Comparison of ENCODE assay signal across 8 cellular contexts in the genomic region with DNA sequence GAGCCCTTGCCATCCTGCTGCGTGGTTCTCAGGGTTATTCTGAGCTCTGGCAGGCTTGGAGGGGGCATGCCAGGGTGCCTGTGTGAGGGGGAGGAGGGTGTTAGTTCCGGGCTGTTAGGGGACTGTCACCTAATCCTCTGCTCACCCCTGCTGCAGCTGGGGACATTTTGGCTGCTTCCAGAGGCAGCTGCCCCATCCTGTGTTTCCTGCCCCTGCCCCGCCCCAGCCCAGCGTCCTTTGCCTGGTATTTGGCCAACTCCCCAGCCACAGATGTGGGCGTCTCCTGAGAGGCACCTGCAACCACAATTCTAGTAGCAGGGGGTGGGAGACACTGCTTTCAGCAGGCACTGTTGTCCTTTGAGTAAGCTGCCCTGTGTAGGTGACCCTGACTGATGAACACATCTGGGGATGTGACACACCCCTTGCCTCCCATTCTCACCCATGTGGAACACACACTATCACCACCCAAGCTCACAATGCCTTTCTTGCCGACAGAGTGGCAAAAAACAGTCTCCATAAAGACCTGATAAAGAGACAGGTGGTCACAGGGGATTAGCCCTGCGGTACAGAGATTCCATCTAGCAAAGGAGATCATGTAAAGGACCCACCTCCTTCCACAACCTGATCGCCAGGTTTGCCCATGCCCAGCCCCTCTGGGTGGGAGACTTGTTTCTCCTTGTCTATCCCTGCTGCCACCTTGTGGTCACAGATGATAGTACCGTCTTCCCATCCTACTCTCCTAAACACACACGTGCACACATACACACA. TPM values are rescaled to one million over a fixed set of nuclear protein-coding genes. Genes with fewer than 3 reads are reported as not detected.
A peak's percentile ranks its signal among the peaks of the same experiment; 100 is the strongest.
DNase-seq lines count a peak whose midpoint lies in the region; ATAC-seq and TF ChIP-seq lines count a peak whose summit lies in the region.

Gene CHRNE, minus strand, starts transcription at position 48 of the 768 bp plus-strand sequence. Its CDS starts 35 bp downstream, at position 13.

- H3K79me2 ChIP-seq in OCI-LY7 (ENCODE audit: insufficient read depth, low read depth, low read length) = no peaks in the 10 kb centered on the region

- peaks cover 37 to 41% of the 10 kb centered on the region in 2 donors for H3K4me1 Mint-ChIP-seq in natural killer cell

- no peaks in the 10 kb centered on the region for H3K9me3 Mint-ChIP-seq in natural killer cell

- TF ChIP-seq CTCF in OCI-LY7 (conservative IDR thresholded peaks at IDR 0.05; ENCODE audit: low read length) (peak; percentile 83), natural killer cell (IDR thresholded peaks at IDR 0.05) (peak; percentile 80)

- ATAC-seq in natural killer cell (peak; percentile 57 to 71 (median 57)), GM19455 (IDR thresholded peaks at IDR 0.05; ENCODE audit: unreplicated experiment) (no peak)
- ATAC-seq in stimulated activated naive CD8-positive, alpha-beta T cell treated with anti-CD3 and anti-CD28 coated beads, Interleukin-15, Interleukin-2, amounts not matched to agents 100 U/mL and 50 U/mL, for 24 hours = peak; percentile 44

- no peaks in the 10 kb centered on the region for H3K9me3 ChIP-seq in OCI-LY7 (ENCODE audit: low read length)

- peak within 1 kb of the TSS; percentile 93 to 94 for H3K27ac Mint-ChIP-seq in natural killer cell

- CTCF ChIA-PET in OCI-LY7 (lab: Charles Lee; ENCODE audit: unreplicated experiment) = interaction anchor here (0.7 kb wide), 1 partner anchor 172 kb away, joined by 4 read pairs; the partner anchor contains the start of gene MED11

- no peaks in the 10 kb centered on the region for H3K36me3 Mint-ChIP-seq in natural killer cell

- no peaks in the 10 kb centered on the region for H4K20me1 ChIP-seq in OCI-LY7 (ENCODE audit: insufficient read depth, low read length)

- no peaks in the 10 kb centered on the region for H3K27me3 Mint-ChIP-seq in natural killer cell (ENCODE audit: low read depth in 2 of 2)

- H2AFZ ChIP-seq in OCI-LY7 (ENCODE audit: low read length) = no peak within 1 kb of the TSS

- H3K36me3 ChIP-seq in OCI-LY7 (ENCODE audit: insufficient read depth, low read length) = no peaks in the 10 kb centered on the region

- peak within 1 kb of the TSS; percentile 83 for H3K4me3 Mint-ChIP-seq in natural killer cell

- no peaks in the 10 kb centered on the region for H3K9me2 ChIP-seq in OCI-LY7 (ENCODE audit: insufficient read depth, low read length)

- H3K4me3 ChIP-seq in OCI-LY7 (ENCODE audit: low read depth, low read length, poor library complexity, severe bottlenecking) = no peak within 1 kb of the TSS

- intact Hi-C loops in OCI-LY7 (cut with micrococcal nuclease; ENCODE audit: unreplicated experiment) (loop anchor here (5.0 to 10.0 kb wide), 2 partner anchors 268 to 336 kb away; no protein-coding TSS in a partner anchor), natural killer cell (cut with micrococcal nuclease) (loop anchor here (2.0 to 5.0 kb wide), 3 partner anchors 64 to 106 kb away; partner anchors contain the start of genes CAMTA2, PSMB6 and SPAG7)

- no TSS peak for BruUV-seq in OCI-LY7 (replicated peaks; lab: Mats Ljungman, UMichigan)

- POLR2A ChIA-PET in OCI-LY7 (lab: Charles Lee) = interaction anchor here (0.6 kb wide), 1 partner anchor 495 kb away, joined by 4 read pairs; no protein-coding TSS in a partner anchor

- H3K4me2 ChIP-seq in OCI-LY7 (ENCODE audit: low read length) = peak within 1 kb of the TSS; percentile 53; the same call in 1 of the 2 replicates

- H3K27ac ChIP-seq in OCI-LY7 (ENCODE audit: low read depth, low read length, poor library complexity, severe bottlenecking) (no peak within 1 kb of the TSS), epithelial cell of prostate (peak within 1 kb of the TSS; percentile 35)

- H3K4me1 ChIP-seq in OCI-LY7 (ENCODE audit: insufficient read depth, low read length, poor library complexity, severe bottlenecking) = peaks cover 9% of the 10 kb centered on the region

- DNase-seq in COLO829 (ENCODE audit: low spot score) (peak; percentile 43), HT1080 (ENCODE audit: low read depth) (peak; percentile 74), OCI-LY7 (ENCODE audit: low spot score) (peak; percentile 85), activated T-cell treated with anti-CD3 and anti-CD28 coated beads for 4 hours (peak; percentile 73), epithelial cell of prostate (ENCODE audit: low read depth, low spot score) (peak; percentile 60), natural killer cell (peak; percentile 64)
- peak; percentile 84 for DNase-seq in stimulated activated naive CD8-positive, alpha-beta T cell treated with anti-CD3 and anti-CD28 coated beads, Interleukin-15, Interleukin-2, amounts not matched to agents 100 U/mL and 50 U/mL, for 24 hours

RNA-seq across cellular contexts. Expression of gene CHRNE, which starts in this region (rescaled TPM):
- not detected in 2 replicates for total RNA-seq in HT1080 (2014; rRNA removed; shearing (Covaris generic))
- 0.06 TPM in 1 of 2 replicates, not detected in the other for polyA plus RNA-seq in HT1080 (2015; cell fraction: cytosol; rRNA removed)
- polyA plus RNA-seq in HT1080 (2015; cell fraction: nucleus; rRNA removed) = 0.61 and 0.85 TPM in 2 replicates
- 0.32 and 0.59 TPM in 2 replicates for total RNA-seq in OCI-LY7 (2014; rRNA removed; shearing (Covaris generic))
- 0.27 and 0.68 TPM in 2 replicates for total RNA-seq in OCI-LY7 (2022)
- total RNA-seq in natural killer cell = 10 to 100 TPM; 11.8 to 17.9 (median 11.8) TPM

Comparison
In these comparisons a context has a peak if more than half of its experiments do, and no peak if none do; other contexts are left out.
1. RNA of gene CHRNE (total RNA-seq): 11.8 to 17.9 TPM in natural killer cell; 0.27 to 0.68 TPM in OCI-LY7 and not detected in HT1080; every median in the first group is over 4 times any median in the second.
2. Peak in DNase-seq in HT1080; RNA of the gene not detected or under 1 TPM.
3. Peak in DNase-seq and H3K4me2 ChIP-seq in OCI-LY7; RNA of the gene not detected or under 1 TPM.
4. Peak in every context shown above with its lines, with median percentiles within 50 percentile points of each other: DNase-seq.